In the genomic region with DNA sequence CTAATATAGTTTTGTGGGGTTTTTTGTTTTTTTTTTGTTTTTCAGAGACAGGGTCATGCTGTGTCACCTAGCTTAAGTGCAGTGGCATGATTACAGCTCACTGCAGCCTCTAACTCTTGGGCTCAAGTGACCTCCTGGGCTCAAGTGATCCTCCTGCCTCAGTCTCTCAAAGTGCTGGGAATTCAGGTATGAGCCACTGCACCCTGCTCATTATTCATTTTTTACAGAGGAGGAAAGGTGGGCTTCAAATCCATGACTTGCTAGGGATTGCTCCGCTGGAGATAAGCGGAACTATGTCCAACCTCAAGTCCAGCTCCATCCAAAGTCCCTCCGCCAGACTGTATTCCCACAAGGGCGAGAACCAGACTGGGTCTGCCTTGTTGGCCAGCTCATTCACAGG, we compare ENCODE assay signal across 1 cellular context.
TF ChIP-seq lines count a peak whose summit lies in the region.

No MANE protein-coding gene starts in this region.

TF ChIP-seq in K562, 482 proteins besides CTCF, POLR2A, EP300 and RAD21:
- TF ChIP-seq, protein P1, sequence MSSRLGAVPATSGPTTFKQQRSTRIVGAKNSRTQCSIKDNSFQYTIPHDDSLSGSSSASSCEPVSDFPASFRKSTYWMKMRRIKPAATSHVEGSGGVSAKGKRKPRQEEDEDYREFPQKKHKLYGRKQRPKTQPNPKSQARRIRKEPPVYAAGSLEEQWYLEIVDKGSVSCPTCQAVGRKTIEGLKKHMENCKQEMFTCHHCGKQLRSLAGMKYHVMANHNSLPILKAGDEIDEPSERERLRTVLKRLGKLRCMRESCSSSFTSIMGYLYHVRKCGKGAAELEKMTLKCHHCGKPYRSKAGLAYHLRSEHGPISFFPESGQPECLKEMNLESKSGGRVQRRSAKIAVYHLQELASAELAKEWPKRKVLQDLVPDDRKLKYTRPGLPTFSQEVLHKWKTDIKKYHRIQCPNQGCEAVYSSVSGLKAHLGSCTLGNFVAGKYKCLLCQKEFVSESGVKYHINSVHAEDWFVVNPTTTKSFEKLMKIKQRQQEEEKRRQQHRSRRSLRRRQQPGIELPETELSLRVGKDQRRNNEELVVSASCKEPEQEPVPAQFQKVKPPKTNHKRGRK (tag; IDR thresholded peaks at IDR 0.05): 0 out of 2 replicates have a peak, but pooled peaks have one; percentile 22
- TF ChIP-seq PHTF2 (CRISPR knock-in tag; IDR thresholded peaks at IDR 0.05) (no peak), ZBTB1 (CRISPR knock-in tag; IDR thresholded peaks at IDR 0.05; ENCODE audit: borderline replicate concordance, low read depth) (no peak), BACH1 (tag; IDR thresholded peaks at IDR 0.05) (no peak), ZNF644 (tag; IDR thresholded peaks at IDR 0.05; ENCODE audit: low read depth) (no peak)
- TF ChIP-seq, protein P2, sequence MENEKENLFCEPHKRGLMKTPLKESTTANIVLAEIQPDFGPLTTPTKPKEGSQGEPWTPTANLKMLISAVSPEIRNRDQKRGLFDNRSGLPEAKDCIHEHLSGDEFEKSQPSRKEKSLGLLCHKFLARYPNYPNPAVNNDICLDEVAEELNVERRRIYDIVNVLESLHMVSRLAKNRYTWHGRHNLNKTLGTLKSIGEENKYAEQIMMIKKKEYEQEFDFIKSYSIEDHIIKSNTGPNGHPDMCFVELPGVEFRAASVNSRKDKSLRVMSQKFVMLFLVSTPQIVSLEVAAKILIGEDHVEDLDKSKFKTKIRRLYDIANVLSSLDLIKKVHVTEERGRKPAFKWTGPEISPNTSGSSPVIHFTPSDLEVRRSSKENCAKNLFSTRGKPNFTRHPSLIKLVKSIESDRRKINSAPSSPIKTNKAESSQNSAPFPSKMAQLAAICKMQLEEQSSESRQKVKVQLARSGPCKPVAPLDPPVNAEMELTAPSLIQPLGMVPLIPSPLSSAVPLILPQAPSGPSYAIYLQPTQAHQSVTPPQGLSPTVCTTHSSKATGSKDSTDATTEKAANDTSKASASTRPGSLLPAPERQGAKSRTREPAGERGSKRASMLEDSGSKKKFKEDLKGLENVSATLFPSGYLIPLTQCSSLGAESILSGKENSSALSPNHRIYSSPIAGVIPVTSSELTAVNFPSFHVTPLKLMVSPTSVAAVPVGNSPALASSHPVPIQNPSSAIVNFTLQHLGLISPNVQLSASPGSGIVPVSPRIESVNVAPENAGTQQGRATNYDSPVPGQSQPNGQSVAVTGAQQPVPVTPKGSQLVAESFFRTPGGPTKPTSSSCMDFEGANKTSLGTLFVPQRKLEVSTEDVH (IDR thresholded peaks at IDR 0.05; ENCODE audit: low read depth, partially characterized antibody): no peak
